8 cellular contexts compared by ENCODE assay signal in the genomic region with DNA sequence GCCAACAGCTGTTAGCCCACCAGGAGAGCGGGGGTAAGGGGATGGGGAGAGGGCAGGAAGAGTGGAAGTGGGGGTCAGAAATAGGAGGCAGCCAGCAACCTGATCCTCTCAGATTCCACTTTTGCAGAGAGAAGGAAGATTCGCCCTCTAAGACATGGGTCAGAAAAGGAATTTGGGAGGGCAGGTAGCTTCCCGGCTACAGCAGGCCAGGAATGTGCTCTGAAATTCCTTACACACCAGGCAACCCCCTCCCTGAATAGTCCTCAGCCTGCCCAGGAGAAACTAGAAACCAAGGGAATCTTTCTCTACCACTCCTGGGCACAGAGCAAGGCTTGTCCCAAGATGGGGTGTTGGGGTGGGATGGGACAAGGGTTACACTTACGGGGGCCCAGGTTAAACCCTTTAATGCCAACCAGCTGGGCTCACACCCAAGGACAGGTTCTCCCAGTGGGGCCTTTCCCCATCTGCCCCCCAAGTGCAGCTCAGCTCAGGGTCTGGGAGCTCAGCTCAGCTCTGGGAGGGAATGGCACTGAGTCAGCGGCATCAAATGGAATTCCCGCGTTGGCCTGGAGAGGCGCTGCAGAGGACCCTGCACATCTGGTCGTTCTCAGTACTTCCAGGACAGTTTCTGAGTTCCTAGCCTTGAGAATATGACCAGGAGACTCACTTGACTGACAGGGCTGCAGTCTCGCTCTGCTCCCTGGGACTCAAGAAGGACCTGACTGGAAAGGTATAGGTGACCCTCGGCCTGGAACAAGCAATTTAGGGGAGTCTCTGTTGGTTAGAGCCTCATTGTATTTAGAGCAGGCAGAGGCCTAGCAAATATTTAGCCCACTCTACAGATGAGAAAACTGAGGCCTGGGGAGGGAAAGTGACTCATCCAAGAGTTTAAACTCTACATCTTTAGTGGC. TPM values are rescaled to one million over a fixed set of nuclear protein-coding genes. Genes with fewer than 3 reads are reported as not detected.
DNase-seq lines count a peak whose midpoint lies in the region; ATAC-seq and TF ChIP-seq lines count a peak whose summit lies in the region.

No MANE protein-coding gene starts in this region.

- H3K27me3 Mint-ChIP-seq in stimulated activated memory B cell treated with anti-CD40 and anti-IgM and Interleukin-4, amounts not matched to agents 10 μg/mL and 1 μg/mL and 100 μg/mL, for 72 hours = peaks cover 43% of the 10 kb centered on the region
- peaks cover 54% of the 10 kb centered on the region for H3K27me3 Mint-ChIP-seq in T-helper 17 cell

- H3K4me1 Mint-ChIP-seq in stimulated activated memory B cell treated with anti-CD40 and anti-IgM and Interleukin-4, amounts not matched to agents 10 μg/mL and 1 μg/mL and 100 μg/mL, for 72 hours = no peaks in the 10 kb centered on the region
- peaks cover 2% of the 10 kb centered on the region for H3K4me1 Mint-ChIP-seq in T-helper 17 cell

- no peaks in the 10 kb centered on the region for H3K9me3 ChIP-seq in T-helper 17 cell (ENCODE audit: control insufficient read depth, low read length, poor library complexity, severe bottlenecking)

- H3K36me3 ChIP-seq in GM06990 (ENCODE audit: control insufficient read depth, insufficient read depth, low read length) = no peaks in the 10 kb centered on the region

- H3K27ac ChIP-seq in HL-60 (replicated peaks) = no peak overlapping the region

- H3K27ac Mint-ChIP-seq in stimulated activated memory B cell treated with anti-CD40 and anti-IgM and Interleukin-4, amounts not matched to agents 10 μg/mL and 1 μg/mL and 100 μg/mL, for 72 hours = no peak overlapping the region
- no peak overlapping the region for H3K27ac Mint-ChIP-seq in T-helper 17 cell

- H3K27me3 ChIP-seq in GM06990 (replicated peaks; ENCODE audit: control insufficient read depth, insufficient read depth, low read length) (peaks cover 2% of the 10 kb centered on the region), HL-60 (ENCODE audit: insufficient read depth, poor library complexity, severe bottlenecking) (peaks cover 6% of the 10 kb centered on the region)

- H3K36me3 Mint-ChIP-seq in stimulated activated memory B cell treated with anti-CD40 and anti-IgM and Interleukin-4, amounts not matched to agents 10 μg/mL and 1 μg/mL and 100 μg/mL, for 72 hours = no peaks in the 10 kb centered on the region
- no peaks in the 10 kb centered on the region for H3K36me3 Mint-ChIP-seq in T-helper 17 cell (ENCODE audit: low read depth)

- no peak overlapping the region for H3K4me3 ChIP-seq in GM06990 (replicated peaks; ENCODE audit: low read depth, low read length)
- no peak overlapping the region for H3K4me3 ChIP-seq in HL-60 (replicated peaks; ENCODE audit: insufficient read depth, low read length)

- DNase-seq in GM06990 (ENCODE audit: extremely low read depth, insufficient read length) (no peak), HL-60 (ENCODE audit: low read depth in 1 of 2, low spot score in 1 of 2) (no peak), UCSD-AML1 (lab: John Stamatoyannopoulos, UW; ENCODE audit: unreplicated experiment) (peak; percentile 41), iPS DF 4.7 (ENCODE audit: extremely low read depth, low spot score) (peak; percentile 96), cerebellar nuclear complex (lab: John Stamatoyannopoulos, UW) (no peak), GF-D8 (lab: John Stamatoyannopoulos, UW) (no peak), T-helper 17 cell (no peak)

- peak; percentile 67 for TF ChIP-seq CTCF in GM06990 (IDR thresholded peaks at IDR 0.05; ENCODE audit: insufficient read depth, low read length, poor library complexity, severe bottlenecking)
- peak; percentile 26 for TF ChIP-seq CTCF in HL-60 (IDR thresholded peaks at IDR 0.05; ENCODE audit: insufficient read depth, low read length)

- ATAC-seq in stimulated activated memory B cell treated with anti-CD40 and anti-IgM and Interleukin-4, amounts not matched to agents 10 μg/mL and 1 μg/mL and 100 μg/mL, for 72 hours = no peak
- ATAC-seq in T-helper 17 cell = no peak

- no peak overlapping the region for H3K4me3 Mint-ChIP-seq in stimulated activated memory B cell treated with anti-CD40 and anti-IgM and Interleukin-4, amounts not matched to agents 10 μg/mL and 1 μg/mL and 100 μg/mL, for 72 hours
- H3K4me3 Mint-ChIP-seq in T-helper 17 cell = no peak overlapping the region

- H3K9me3 Mint-ChIP-seq in stimulated activated memory B cell treated with anti-CD40 and anti-IgM and Interleukin-4, amounts not matched to agents 10 μg/mL and 1 μg/mL and 100 μg/mL, for 72 hours = no peaks in the 10 kb centered on the region

RNA-seq across cellular contexts. Expression of a gene that starts 0.8 kb away (rescaled TPM):
- not detected for total RNA-seq in T-helper 17 cell

RNA-seq across cellular contexts. Expression of a gene that starts 22.4 kb away (rescaled TPM):
- total RNA-seq in T-helper 17 cell = not detected

RNA-seq across cellular contexts. Expression of a gene that starts 44.8 kb away (rescaled TPM):
- total RNA-seq in T-helper 17 cell = not detected

Comparison
In these comparisons a context has a peak if more than half of its experiments do, and no peak if none do; other contexts are left out.
1. DNase-seq: peak in UCSD-AML1 (single experiment) and iPS DF 4.7 (single experiment); none in GM06990 (single experiment), HL-60 (0 of 2), cerebellar nuclear complex (0 of 2), GF-D8 (single experiment) and T-helper 17 cell (0 of 3).